In genomic region chr16:30652005-30652296, GRCh38 we compare ENCODE assay signal across 9 cellular contexts. TPM values are rescaled to one million over a fixed set of nuclear protein-coding genes. Genes with fewer than 3 reads are reported as not detected.
DNase-seq lines count a peak whose midpoint lies in the region; ATAC-seq, FAIRE-seq and TF ChIP-seq lines count a peak whose summit lies in the region.
"Had no signal": no experiment of that assay in that cellular context is flagged by ENCODE, and none has a peak within 500 bp of the region (broad histone marks: within the 10 kb centered on the region; RNA-seq: fewer than 3 reads in every experiment).

No MANE protein-coding gene starts in this region.

- FAIRE-seq in keratinocyte (lab: Jason Lieb, UNC): no peak
- FAIRE-seq: A204.1 had no signal

- H3K4me1 ChIP-seq in SK-N-SH (ENCODE audit: control insufficient read depth in 1 of 2, insufficient read depth in 2 of 2, low read depth in 1 of 2, low read length in 1 of 2) (peaks cover 7 to 19% of the 10 kb centered on the region in 2 experiments), keratinocyte (ENCODE audit: control insufficient read depth, extremely low read depth, insufficient read depth, low read length) (peaks cover 20% of the 10 kb centered on the region), stomach smooth muscle (ENCODE audit: control insufficient read depth, insufficient read depth, low read length) (peaks cover 32% of the 10 kb centered on the region)

- H3K9me2 ChIP-seq in SK-N-SH: no peaks in the 10 kb centered on the region

- H3K27me3 Mint-ChIP-seq in activated naive CD8-positive, alpha-beta T cell: no peaks in the 10 kb centered on the region

- peak overlapping the region; percentile 88 for H3K4me3 Mint-ChIP-seq in activated naive CD8-positive, alpha-beta T cell

- H3K36me3 Mint-ChIP-seq in activated naive CD8-positive, alpha-beta T cell: peaks cover 4% of the 10 kb centered on the region

- no peaks in the 10 kb centered on the region for H3K27me3 ChIP-seq in SK-N-SH (ENCODE audit: insufficient read depth)
- no peaks in the 10 kb centered on the region for H3K27me3 ChIP-seq in keratinocyte (ENCODE audit: control insufficient read depth, extremely low read depth, insufficient read depth, low read length)
- H3K27me3 ChIP-seq in stomach smooth muscle (ENCODE audit: control insufficient read depth in 1 of 2, insufficient read depth in 2 of 2, low read length in 2 of 2): no peaks in the 10 kb centered on the region

- H3K9ac ChIP-seq in SK-N-SH (peak overlapping the region; percentile 95), keratinocyte (ENCODE audit: control insufficient read depth, extremely low read depth, insufficient read depth, low read length) (peak overlapping the region; percentile 93), stomach smooth muscle (ENCODE audit: low read length in 2 of 2) (peak overlapping the region; percentile 78 to 98)

- H3F3A ChIP-seq in SK-N-SH (replicated peaks; ENCODE audit: insufficient read depth): peaks cover 14% of the 10 kb centered on the region

- H4K20me1 ChIP-seq in SK-N-SH (ENCODE audit: insufficient read depth) (no peaks in the 10 kb centered on the region), keratinocyte (ENCODE audit: control insufficient read depth, extremely low read depth, insufficient read depth, low read length) (no peaks in the 10 kb centered on the region)

- H3K79me2 ChIP-seq in SK-N-SH (ENCODE audit: insufficient read depth) (peaks cover 22% of the 10 kb centered on the region), keratinocyte (ENCODE audit: control insufficient read depth, insufficient read depth, low read length) (peaks cover 14% of the 10 kb centered on the region)

- no peak for TF ChIP-seq RAD21 in SK-N-SH (IDR thresholded peaks at IDR 0.05; ENCODE audit: low read length)

- H3K4me1 Mint-ChIP-seq in activated naive CD8-positive, alpha-beta T cell (ENCODE audit: low read depth): peaks cover 30% of the 10 kb centered on the region

- dilution Hi-C loops in keratinocyte (cut with MboI; ENCODE audit: extremely low pct_ligation_motif_present, low sequenced_read_pairs): no loop called here

- POLR2A ChIA-PET in SK-N-SH (lab: Yijun Ruan, JAX): no interaction called here

- H3K9me3 Mint-ChIP-seq in activated naive CD8-positive, alpha-beta T cell (ENCODE audit: low read depth): no peaks in the 10 kb centered on the region

- no peaks in the 10 kb centered on the region for H3K9me1 ChIP-seq in keratinocyte (ENCODE audit: control insufficient read depth, extremely low read depth, insufficient read depth, low read length)

- DNase-seq in SK-N-SH: no peak
- DNase-seq in keratinocyte (ENCODE audit: low read depth, low spot score): no peak

- no peaks in the 10 kb centered on the region for H3K9me3 ChIP-seq in SK-N-SH
- H3K9me3 ChIP-seq in keratinocyte (ENCODE audit: control insufficient read depth, low read depth, low read length): no peaks in the 10 kb centered on the region
- no peaks in the 10 kb centered on the region for H3K9me3 ChIP-seq in stomach smooth muscle (ENCODE audit: control insufficient read depth in 2 of 2, low read length in 2 of 2)

- peak overlapping the region; percentile 29 to 95; a peak in 3 of 4 replicates for H3K27ac ChIP-seq in SK-N-SH (ENCODE audit: low read depth in 2 of 2, low read length in 1 of 2)
- H3K27ac ChIP-seq in keratinocyte (ENCODE audit: control insufficient read depth, insufficient read depth, low read length): peak overlapping the region; percentile 36
- H3K27ac ChIP-seq in stomach smooth muscle (ENCODE audit: low read length): peak overlapping the region; percentile 97

- peak overlapping the region; percentile 91 to 99 for H3K4me3 ChIP-seq in SK-N-SH (ENCODE audit: low read depth in 2 of 2, low read length in 1 of 2)
- H3K4me3 ChIP-seq in keratinocyte (ENCODE audit: control insufficient read depth in 2 of 3, extremely low read depth in 1 of 3, insufficient read depth in 2 of 3, low read depth in 1 of 3, low read length in 3 of 3): peak overlapping the region; percentile 74 to 99 (median 74)
- H3K4me3 ChIP-seq in stomach smooth muscle (ENCODE audit: low read length in 2 of 2): peak overlapping the region; percentile 87 to 96

- TF ChIP-seq EP300 in SK-N-SH (IDR thresholded peaks at IDR 0.05; ENCODE audit: borderline replicate concordance in 1 of 2, low read depth in 1 of 2, low read length in 1 of 2): no peak

- no peak for TF ChIP-seq CTCF in SK-N-SH (IDR thresholded peaks at IDR 0.05)
- TF ChIP-seq CTCF in keratinocyte (optimal IDR thresholded peaks at IDR 0.05 in 1 of 3, IDR thresholded peaks at IDR 0.05 in 1 of 3, conservative IDR thresholded peaks at IDR 0.05 in 1 of 3; ENCODE audit: extremely low read depth in 1 of 3, insufficient read depth in 2 of 3, low read length in 3 of 3): no peak

- H2AFZ ChIP-seq in SK-N-SH (ENCODE audit: low read depth): no peak overlapping the region
- H2AFZ ChIP-seq in keratinocyte (ENCODE audit: control insufficient read depth, low read length): no peak overlapping the region

- peak overlapping the region; percentile 99 for H3K4me2 ChIP-seq in SK-N-SH
- H3K4me2 ChIP-seq in keratinocyte (ENCODE audit: control insufficient read depth, extremely low read depth, insufficient read depth, low read depth, low read length): peak overlapping the region; percentile 90

- ATAC-seq in SK-N-SH treated with all-trans-retinoic acid at 6 μM for 48 hours: no peak
- no peak for ATAC-seq in HG02970 (IDR thresholded peaks at IDR 0.05; ENCODE audit: low FRiP score, unreplicated experiment)
- no peak for ATAC-seq in HG02981 (IDR thresholded peaks at IDR 0.05; ENCODE audit: unreplicated experiment)
- no peak for ATAC-seq in GM18907 (IDR thresholded peaks at IDR 0.05; ENCODE audit: unreplicated experiment)

- peak overlapping the region; percentile 88 for H3K27ac Mint-ChIP-seq in activated naive CD8-positive, alpha-beta T cell

- CTCF ChIA-PET in SK-N-SH (lab: Yijun Ruan, JAX): interaction anchor here (0.8 to 1.6 kb wide), 2 partner anchors 13 to 42 kb away, joined by 3 to 5 read pairs; no protein-coding TSS in a partner anchor

- H3K36me3 ChIP-seq in SK-N-SH (replicated peaks in 1 of 2; ENCODE audit: control insufficient read depth in 1 of 2, insufficient read depth in 2 of 2, low read length in 1 of 2): peaks cover 18 to 25% of the 10 kb centered on the region in 2 experiments
- peaks cover 30% of the 10 kb centered on the region in 2 experiments for H3K36me3 ChIP-seq in keratinocyte (ENCODE audit: control insufficient read depth in 2 of 2, extremely low read depth in 1 of 2, insufficient read depth in 2 of 2, low read length in 2 of 2)
- H3K36me3 ChIP-seq in stomach smooth muscle (ENCODE audit: control insufficient read depth in 2 of 2, insufficient read depth in 2 of 2, low read length in 2 of 2): peaks cover 31% of the 10 kb centered on the region in 2 donors

- WGBS in SK-N-SH (ENCODE audit: low lambda C conversion rate): 2% methylated on average over 2 of the region's 2 CpGs

TF ChIP-seq in SK-N-SH treated with all-trans-retinoic acid at 6 μM for 48 hours, 23 proteins besides CTCF, POLR2A, EP300 and RAD21 (continues in another document):
- TF ChIP-seq ZNF70 (CRISPR knock-in tag; IDR thresholded peaks at IDR 0.05): no peak

RNA-seq across cellular contexts. Expression of gene PRR14, which starts 1.2 kb away (rescaled TPM):
- 7.5 and 13.5 TPM in 2 replicates for polyA plus RNA-seq in SK-N-SH (2012; rRNA removed)
- 4.5 and 6.4 TPM in 2 replicates for polyA plus RNA-seq in SK-N-SH (2012; cell fraction: cytosol; rRNA removed)
- 47.6 and 99.3 TPM in 2 replicates for polyA plus RNA-seq in SK-N-SH (2012; cell fraction: nucleus; rRNA removed)
- 4.3 to 7.4 TPM (median 4.8 TPM) in 3 replicates for polyA plus RNA-seq in keratinocyte
- 17.8 TPM for polyA plus RNA-seq in keratinocyte (2011; ENCODE audit: low read depth)
- 3.6 and 7.5 TPM in 2 replicates for polyA plus RNA-seq in keratinocyte (2011; cell fraction: cytosol; rRNA removed)
- 19.0 and 23.4 TPM in 2 replicates for polyA plus RNA-seq in keratinocyte (2011; cell fraction: nucleus; rRNA removed)
- 21.1 and 33.1 TPM in 2 replicates for polyA plus RNA-seq in keratinocyte (2012; ENCODE audit: low replicate concordance)
- polyA minus RNA-seq in keratinocyte: 2.3 to 12.0 TPM (median 4.2 TPM) in 3 replicates
- 19.2 TPM for polyA minus RNA-seq in keratinocyte (2011; cell fraction: cytosol; rRNA and poly(A)+ RNA removed)
- polyA minus RNA-seq in keratinocyte (2011; cell fraction: nucleus; rRNA and poly(A)+ RNA removed): 4.0 TPM in 2 replicates

RNA-seq across cellular contexts. Expression of gene FBRS, which starts 6.3 kb away (rescaled TPM):
- polyA plus RNA-seq in SK-N-SH (2012; rRNA removed) (9.6 and 11.5 TPM in 2 replicates), keratinocyte (5.1 to 7.7 TPM (median 7.3 TPM) in 3 replicates)
- 4.8 and 8.5 TPM in 2 replicates for polyA plus RNA-seq in SK-N-SH (2012; cell fraction: cytosol; rRNA removed)
- polyA plus RNA-seq in SK-N-SH (2012; cell fraction: nucleus; rRNA removed): 47.6 and 50.6 TPM in 2 replicates
- 9.2 TPM for polyA plus RNA-seq in keratinocyte (2011; ENCODE audit: low read depth)
- 4.7 and 7.9 TPM in 2 replicates for polyA plus RNA-seq in keratinocyte (2011; cell fraction: cytosol; rRNA removed)
- 34.3 and 40.8 TPM in 2 replicates for polyA plus RNA-seq in keratinocyte (2011; cell fraction: nucleus; rRNA removed)
- 27.7 and 29.5 TPM in 2 replicates for polyA plus RNA-seq in keratinocyte (2012; ENCODE audit: low replicate concordance)
- 8.6 to 23.9 TPM (median 9.5 TPM) in 3 replicates for polyA minus RNA-seq in keratinocyte
- 10.2 TPM for polyA minus RNA-seq in keratinocyte (2011; cell fraction: cytosol; rRNA and poly(A)+ RNA removed)
- polyA minus RNA-seq in keratinocyte (2011; cell fraction: nucleus; rRNA and poly(A)+ RNA removed): 15.7 and 18.5 TPM in 2 replicates

RNA-seq across cellular contexts. Expression of gene ZNF689, which starts 41.8 kb away (rescaled TPM):
- polyA plus RNA-seq in SK-N-SH (2012; rRNA removed) (2.9 and 3.4 TPM in 2 replicates), keratinocyte (2.1 to 5.7 TPM (median 3.3 TPM) in 3 replicates)
- 2.5 and 3.1 TPM in 2 replicates for polyA plus RNA-seq in SK-N-SH (2012; cell fraction: cytosol; rRNA removed)
- 3.4 and 4.1 TPM in 2 replicates for polyA plus RNA-seq in SK-N-SH (2012; cell fraction: nucleus; rRNA removed)
- 0.50 TPM for polyA plus RNA-seq in keratinocyte (2011; ENCODE audit: low read depth)
- 3.1 and 3.7 TPM in 2 replicates for polyA plus RNA-seq in keratinocyte (2011; cell fraction: cytosol; rRNA removed)
- polyA plus RNA-seq in keratinocyte (2011; cell fraction: nucleus; rRNA removed): 3.2 and 3.9 TPM in 2 replicates
- 1.3 and 6.5 TPM in 2 replicates for polyA plus RNA-seq in keratinocyte (2012; ENCODE audit: low replicate concordance)
- polyA minus RNA-seq in keratinocyte: 4.4 to 7.4 TPM (median 6.0 TPM) in 3 replicates
- 8.6 TPM for polyA minus RNA-seq in keratinocyte (2011; cell fraction: cytosol; rRNA and poly(A)+ RNA removed)
- polyA minus RNA-seq in keratinocyte (2011; cell fraction: nucleus; rRNA and poly(A)+ RNA removed): 3.5 and 3.6 TPM in 2 replicates

RNA-seq across cellular contexts. Expression of gene SRCAP, which starts 47.0 kb away (rescaled TPM):
- 3.7 and 5.6 TPM in 2 replicates for polyA plus RNA-seq in SK-N-SH (2012; rRNA removed)
- polyA plus RNA-seq in SK-N-SH (2012; cell fraction: cytosol; rRNA removed): 2.1 and 4.3 TPM in 2 replicates
- polyA plus RNA-seq in SK-N-SH (2012; cell fraction: nucleus; rRNA removed): 8.1 and 12.8 TPM in 2 replicates
- 1.0 to 4.6 TPM (median 1.4 TPM) in 3 replicates for polyA plus RNA-seq in keratinocyte
- polyA plus RNA-seq in keratinocyte (2011; ENCODE audit: low read depth): 5.6 TPM
- polyA plus RNA-seq in keratinocyte (2011; cell fraction: cytosol; rRNA removed): 1.6 and 2.8 TPM in 2 replicates
- polyA plus RNA-seq in keratinocyte (2011; cell fraction: nucleus; rRNA removed): 21.8 and 24.4 TPM in 2 replicates
- 6.1 and 14.4 TPM in 2 replicates for polyA plus RNA-seq in keratinocyte (2012; ENCODE audit: low replicate concordance)
- 10.7 to 92.1 TPM (median 11.8 TPM) in 3 replicates for polyA minus RNA-seq in keratinocyte
- 9.0 TPM for polyA minus RNA-seq in keratinocyte (2011; cell fraction: cytosol; rRNA and poly(A)+ RNA removed)
- 21.9 and 33.0 TPM in 2 replicates for polyA minus RNA-seq in keratinocyte (2011; cell fraction: nucleus; rRNA and poly(A)+ RNA removed)

Comparison
In these comparisons a context has a peak if more than half of its experiments do, and no peak if none do; other contexts are left out.
1. H3K27ac ChIP-seq: peak in every context shown above with its lines; median percentile 97 in stomach smooth muscle; 62 in SK-N-SH; 36 in keratinocyte.